In genomic region chr1:161180643-161181042, GRCh38 we compare ENCODE assay signal across 10 cellular contexts. TPM values are rescaled to one million over a fixed set of nuclear protein-coding genes. Genes with fewer than 3 reads are reported as not detected.
DNase-seq lines count a peak whose midpoint lies in the region; ATAC-seq and TF ChIP-seq lines count a peak whose summit lies in the region.
"Had no signal": no experiment of that assay in that cellular context is flagged by ENCODE, and none has a peak within 500 bp of the region (broad histone marks: within the 10 kb centered on the region; RNA-seq: fewer than 3 reads in every experiment).

No MANE protein-coding gene starts in this region.

- H3K27ac Mint-ChIP-seq in IgD-negative memory B cell: peak overlapping the region in 1 of 3 donors; percentile 51
- peak overlapping the region; percentile 75 for H3K27ac Mint-ChIP-seq in activated T-helper 2 cell treated with anti-CD3 and anti-CD28 coated beads, Interferon-gamma antibody, Interleukin-2, Interleukin-4, amounts not matched to agents 10 μg/mL and 5 μg/mL and 100 μg/mL, durations not matched to agents 14 hours and 24 hours and 36 hours
- H3K27ac Mint-ChIP-seq in mesothelial cell of epicardium: no peak overlapping the region
- H3K27ac Mint-ChIP-seq: nephron had no signal

- H3K4me3 Mint-ChIP-seq in IgD-negative memory B cell: peak overlapping the region in 3 of 4 donors; percentile 17 to 69 (median 68)
- H3K4me3 Mint-ChIP-seq in activated T-helper 2 cell treated with anti-CD3 and anti-CD28 coated beads, Interferon-gamma antibody, Interleukin-2, Interleukin-4, amounts not matched to agents 10 μg/mL and 5 μg/mL and 100 μg/mL, durations not matched to agents 14 hours and 24 hours and 36 hours (ENCODE audit: low read depth): no peak overlapping the region
- H3K4me3 Mint-ChIP-seq in mesothelial cell of epicardium: no peak overlapping the region
- H3K4me3 Mint-ChIP-seq: nephron had no signal

- H3K9me3 Mint-ChIP-seq in IgD-negative memory B cell (no peaks in the 10 kb centered on the region), mesothelial cell of epicardium (no peaks in the 10 kb centered on the region)
- no peaks in the 10 kb centered on the region for H3K9me3 Mint-ChIP-seq in activated T-helper 2 cell treated with anti-CD3 and anti-CD28 coated beads, Interferon-gamma antibody, Interleukin-2, Interleukin-4, amounts not matched to agents 10 μg/mL and 5 μg/mL and 100 μg/mL, durations not matched to agents 14 hours and 24 hours and 36 hours
- H3K9me3 Mint-ChIP-seq: nephron had no signal

- DNase-seq in NCI-H82 (lab: John Stamatoyannopoulos, UW): peak; percentile 60
- no peak for DNase-seq in NCI-H82 treated with DMSO at 0.1 percent for 48 hours (lab: John Stamatoyannopoulos, UW; ENCODE audit: unreplicated experiment)
- no peak for DNase-seq in activated T-helper 2 cell treated with anti-CD3 and anti-CD28 coated beads, Interferon-gamma antibody, Interleukin-2, Interleukin-4, amounts not matched to agents 10 μg/mL and 5 μg/mL and 100 μg/mL, durations not matched to agents 14 hours and 24 hours and 36 hours (ENCODE audit: low spot score)
- peak; percentile 13 for DNase-seq in midbrain (lab: John Stamatoyannopoulos, UW)
- no peak for DNase-seq in NCI-H1092 treated with DMSO at 0.1 percent for 48 hours (lab: John Stamatoyannopoulos, UW)
- no peak for DNase-seq in mesothelial cell of epicardium (ENCODE audit: low spot score in 2 of 2, unreplicated experiment in 2 of 2)
- no peak for DNase-seq in left colon
- DNase-seq: effector CD8-positive, alpha-beta T cell had no signal

- TF ChIP-seq CTCF in mesothelial cell of epicardium (IDR thresholded peaks at IDR 0.05; ENCODE audit: unreplicated experiment): no peak

- H3K27me3 Mint-ChIP-seq in IgD-negative memory B cell (no peaks in the 10 kb centered on the region), mesothelial cell of epicardium (ENCODE audit: low read depth) (no peaks in the 10 kb centered on the region)
- H3K27me3 Mint-ChIP-seq in activated T-helper 2 cell treated with anti-CD3 and anti-CD28 coated beads, Interferon-gamma antibody, Interleukin-2, Interleukin-4, amounts not matched to agents 10 μg/mL and 5 μg/mL and 100 μg/mL, durations not matched to agents 14 hours and 24 hours and 36 hours (ENCODE audit: low read depth): no peaks in the 10 kb centered on the region

- no peak for ATAC-seq in left colon

- intact Hi-C loops in activated T-helper 2 cell treated with anti-CD3 and anti-CD28 coated beads, Interferon-gamma antibody, Interleukin-2, Interleukin-4, amounts not matched to agents 10 μg/mL and 5 μg/mL and 100 μg/mL, durations not matched to agents 14 hours and 24 hours and 36 hours (cut with micrococcal nuclease): loop anchor here (1.0 kb wide), 1 partner anchor 45 kb away; no protein-coding TSS in a partner anchor
- intact Hi-C loops in left colon (cut with DNase I, micrococcal nuclease): no loop called here

- H3K36me3 Mint-ChIP-seq in IgD-negative memory B cell (peaks cover 3% of the 10 kb centered on the region), mesothelial cell of epicardium (no peaks in the 10 kb centered on the region)
- H3K36me3 Mint-ChIP-seq in activated T-helper 2 cell treated with anti-CD3 and anti-CD28 coated beads, Interferon-gamma antibody, Interleukin-2, Interleukin-4, amounts not matched to agents 10 μg/mL and 5 μg/mL and 100 μg/mL, durations not matched to agents 14 hours and 24 hours and 36 hours (ENCODE audit: low read depth): peaks cover 13% of the 10 kb centered on the region

- peaks cover 47 to 66% (median 52%) of the 10 kb centered on the region in 3 donors for H3K4me1 Mint-ChIP-seq in IgD-negative memory B cell
- peaks cover 62% of the 10 kb centered on the region for H3K4me1 Mint-ChIP-seq in activated T-helper 2 cell treated with anti-CD3 and anti-CD28 coated beads, Interferon-gamma antibody, Interleukin-2, Interleukin-4, amounts not matched to agents 10 μg/mL and 5 μg/mL and 100 μg/mL, durations not matched to agents 14 hours and 24 hours and 36 hours (ENCODE audit: low read depth)
- H3K4me1 Mint-ChIP-seq in mesothelial cell of epicardium: peaks cover 26% of the 10 kb centered on the region

RNA-seq across cellular contexts. Expression of gene B4GALT3, which starts 3.3 kb away (rescaled TPM):
- polyA plus RNA-seq in IgD-negative memory B cell: 44.2 TPM
- 57.5 and 57.6 TPM in 2 replicates for total RNA-seq in activated T-helper 2 cell treated with anti-CD3 and anti-CD28 coated beads, Interferon-gamma antibody, Interleukin-2, Interleukin-4, amounts not matched to agents 10 μg/mL and 5 μg/mL and 100 μg/mL, durations not matched to agents 14 hours and 24 hours and 36 hours
- 38.0 to 43.0 TPM (median 40.5 TPM) in 3 replicates for total RNA-seq in mesothelial cell of epicardium
- total RNA-seq in left colon: 10 to 100 TPM; 29.7 TPM

RNA-seq across cellular contexts. Expression of gene PPOX, which starts 14.4 kb away (rescaled TPM):
- 13.4 TPM for polyA plus RNA-seq in IgD-negative memory B cell
- 35.6 and 36.5 TPM in 2 replicates for total RNA-seq in activated T-helper 2 cell treated with anti-CD3 and anti-CD28 coated beads, Interferon-gamma antibody, Interleukin-2, Interleukin-4, amounts not matched to agents 10 μg/mL and 5 μg/mL and 100 μg/mL, durations not matched to agents 14 hours and 24 hours and 36 hours
- total RNA-seq in mesothelial cell of epicardium (48.9 to 49.7 TPM (median 49.0 TPM) in 3 replicates), left colon (10 to 100 TPM; 11.7 to 12.4 TPM)

RNA-seq across cellular contexts. Expression of gene ADAMTS4, which starts 18.2 kb away (rescaled TPM):
- polyA plus RNA-seq in IgD-negative memory B cell: not detected
- total RNA-seq in activated T-helper 2 cell treated with anti-CD3 and anti-CD28 coated beads, Interferon-gamma antibody, Interleukin-2, Interleukin-4, amounts not matched to agents 10 μg/mL and 5 μg/mL and 100 μg/mL, durations not matched to agents 14 hours and 24 hours and 36 hours: 0.05 and 0.09 TPM in 2 replicates
- total RNA-seq in mesothelial cell of epicardium: 6.8 to 9.9 TPM (median 9.2 TPM) in 3 replicates
- 1 to 10 TPM; 1.0 to 3.3 TPM for total RNA-seq in left colon

RNA-seq across cellular contexts. Expression of gene USP21, which starts 21.3 kb away (rescaled TPM):
- 30.1 TPM for polyA plus RNA-seq in IgD-negative memory B cell
- 31.9 and 33.0 TPM in 2 replicates for total RNA-seq in activated T-helper 2 cell treated with anti-CD3 and anti-CD28 coated beads, Interferon-gamma antibody, Interleukin-2, Interleukin-4, amounts not matched to agents 10 μg/mL and 5 μg/mL and 100 μg/mL, durations not matched to agents 14 hours and 24 hours and 36 hours
- total RNA-seq in mesothelial cell of epicardium (42.6 to 48.4 TPM (median 47.4 TPM) in 3 replicates), left colon (10 to 100 TPM; 19.7 to 24.0 TPM)

RNA-seq across cellular contexts. Expression of gene NDUFS2, which starts 21.5 kb away (rescaled TPM):
- polyA plus RNA-seq in IgD-negative memory B cell: 71.3 TPM
- 79.0 and 91.5 TPM in 2 replicates for total RNA-seq in activated T-helper 2 cell treated with anti-CD3 and anti-CD28 coated beads, Interferon-gamma antibody, Interleukin-2, Interleukin-4, amounts not matched to agents 10 μg/mL and 5 μg/mL and 100 μg/mL, durations not matched to agents 14 hours and 24 hours and 36 hours
- 70.1 to 72.0 TPM (median 70.8 TPM) in 3 replicates for total RNA-seq in mesothelial cell of epicardium
- total RNA-seq in left colon: 100 to 1,000 TPM; 154 to 188 TPM

Comparison
In these comparisons a context has a peak if more than half of its experiments do, and no peak if none do; other contexts are left out.
1. DNase-seq: peak in NCI-H82 (single experiment) and midbrain (single experiment); none in NCI-H82 treated with DMSO at 0.1 percent for 48 hours (single experiment), activated T-helper 2 cell treated with anti-CD3 and anti-CD28 coated beads, Interferon-gamma antibody, Interleukin-2, Interleukin-4, amounts not matched to agents 10 μg/mL and 5 μg/mL and 100 μg/mL, durations not matched to agents 14 hours and 24 hours and 36 hours (single experiment), NCI-H1092 treated with DMSO at 0.1 percent for 48 hours (single experiment), mesothelial cell of epicardium (0 of 2) and left colon (0 of 2).
2. H3K4me3 Mint-ChIP-seq: peak in IgD-negative memory B cell (3 of 4); none in activated T-helper 2 cell treated with anti-CD3 and anti-CD28 coated beads, Interferon-gamma antibody, Interleukin-2, Interleukin-4, amounts not matched to agents 10 μg/mL and 5 μg/mL and 100 μg/mL, durations not matched to agents 14 hours and 24 hours and 36 hours (single experiment) and mesothelial cell of epicardium (single experiment).